Comparison of ENCODE assay signal across 1 cellular context in genomic region chr6:47057830-47058540, GRCh38.
TF ChIP-seq lines count a peak whose summit lies in the region.

No MANE protein-coding gene starts in this region.

TF ChIP-seq in HepG2, 621 proteins besides CTCF, POLR2A, EP300 and RAD21 (continued from another document):
- TF ChIP-seq, protein P1, sequence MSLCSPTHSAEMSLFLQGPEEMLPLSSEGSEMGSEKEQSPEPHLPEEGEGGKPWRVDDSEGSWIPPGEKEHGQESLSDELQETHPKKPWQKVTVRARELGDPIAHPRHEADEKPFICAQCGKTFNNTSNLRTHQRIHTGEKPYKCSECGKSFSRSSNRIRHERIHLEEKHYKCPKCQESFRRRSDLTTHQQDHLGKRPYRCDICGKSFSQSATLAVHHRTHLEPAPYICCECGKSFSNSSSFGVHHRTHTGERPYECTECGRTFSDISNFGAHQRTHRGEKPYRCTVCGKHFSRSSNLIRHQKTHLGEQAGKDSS (CRISPR knock-in tag; IDR thresholded peaks at IDR 0.05; ENCODE audit: borderline replicate concordance, low read depth) = no peak
- TF ChIP-seq, protein P2, sequence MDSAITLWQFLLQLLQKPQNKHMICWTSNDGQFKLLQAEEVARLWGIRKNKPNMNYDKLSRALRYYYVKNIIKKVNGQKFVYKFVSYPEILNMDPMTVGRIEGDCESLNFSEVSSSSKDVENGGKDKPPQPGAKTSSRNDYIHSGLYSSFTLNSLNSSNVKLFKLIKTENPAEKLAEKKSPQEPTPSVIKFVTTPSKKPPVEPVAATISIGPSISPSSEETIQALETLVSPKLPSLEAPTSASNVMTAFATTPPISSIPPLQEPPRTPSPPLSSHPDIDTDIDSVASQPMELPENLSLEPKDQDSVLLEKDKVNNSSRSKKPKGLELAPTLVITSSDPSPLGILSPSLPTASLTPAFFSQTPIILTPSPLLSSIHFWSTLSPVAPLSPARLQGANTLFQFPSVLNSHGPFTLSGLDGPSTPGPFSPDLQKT (CRISPR knock-in tag; IDR thresholded peaks at IDR 0.05; ENCODE audit: borderline replicate concordance) = no peak
- no peak for TF ChIP-seq NPAS2 (CRISPR knock-in tag; IDR thresholded peaks at IDR 0.05; ENCODE audit: borderline replicate concordance)
- TF ChIP-seq, protein P3, sequence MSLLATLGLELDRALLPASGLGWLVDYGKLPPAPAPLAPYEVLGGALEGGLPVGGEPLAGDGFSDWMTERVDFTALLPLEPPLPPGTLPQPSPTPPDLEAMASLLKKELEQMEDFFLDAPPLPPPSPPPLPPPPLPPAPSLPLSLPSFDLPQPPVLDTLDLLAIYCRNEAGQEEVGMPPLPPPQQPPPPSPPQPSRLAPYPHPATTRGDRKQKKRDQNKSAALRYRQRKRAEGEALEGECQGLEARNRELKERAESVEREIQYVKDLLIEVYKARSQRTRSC (CRISPR knock-in tag; IDR thresholded peaks at IDR 0.05; ENCODE audit: low read depth) = no peak
- no peak for TF ChIP-seq TSC22D2 (CRISPR knock-in tag; IDR thresholded peaks at IDR 0.05; ENCODE audit: borderline replicate concordance)
- TF ChIP-seq ZNF605 (CRISPR knock-in tag; IDR thresholded peaks at IDR 0.05) = no peak
- no peak for TF ChIP-seq CBX1 (IDR thresholded peaks at IDR 0.05; ENCODE audit: low read depth)
- TF ChIP-seq ZNF816 (CRISPR knock-in tag; IDR thresholded peaks at IDR 0.05; ENCODE audit: borderline replicate concordance) = no peak
- no peak for TF ChIP-seq MBNL3 (CRISPR knock-in tag; conservative IDR thresholded peaks at IDR 0.05)
- TF ChIP-seq ZNF615 (CRISPR knock-in tag; IDR thresholded peaks at IDR 0.05; ENCODE audit: borderline replicate concordance) = no peak
- TF ChIP-seq SNAI1 (CRISPR knock-in tag; IDR thresholded peaks at IDR 0.05; ENCODE audit: borderline replicate concordance) = no peak
- no peak for TF ChIP-seq SMAD1 (CRISPR knock-in tag; IDR thresholded peaks at IDR 0.05; ENCODE audit: borderline replicate concordance, low read depth)
- TF ChIP-seq, protein P4, sequence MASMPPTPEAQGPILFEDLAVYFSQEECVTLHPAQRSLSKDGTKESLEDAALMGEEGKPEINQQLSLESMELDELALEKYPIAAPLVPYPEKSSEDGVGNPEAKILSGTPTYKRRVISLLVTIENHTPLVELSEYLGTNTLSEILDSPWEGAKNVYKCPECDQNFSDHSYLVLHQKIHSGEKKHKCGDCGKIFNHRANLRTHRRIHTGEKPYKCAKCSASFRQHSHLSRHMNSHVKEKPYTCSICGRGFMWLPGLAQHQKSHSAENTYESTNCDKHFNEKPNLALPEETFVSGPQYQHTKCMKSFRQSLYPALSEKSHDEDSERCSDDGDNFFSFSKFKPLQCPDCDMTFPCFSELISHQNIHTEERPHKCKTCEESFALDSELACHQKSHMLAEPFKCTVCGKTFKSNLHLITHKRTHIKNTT (CRISPR knock-in tag; IDR thresholded peaks at IDR 0.05) = no peak
- TF ChIP-seq PHF21A (CRISPR knock-in tag; IDR thresholded peaks at IDR 0.05) = no peak
